In genomic region chr2:28633739-28634138, GRCh38 we compare ENCODE assay signal across 11 cellular contexts.
DNase-seq lines count a peak whose midpoint lies in the region; ATAC-seq lines count a peak whose summit lies in the region.
"Had no signal": no experiment of that assay in that cellular context is flagged by ENCODE, and none has a peak within 500 bp of the region (broad histone marks: within the 10 kb centered on the region; RNA-seq: fewer than 3 reads in every experiment).

No MANE protein-coding gene starts in this region.

- no peaks in the 10 kb centered on the region for H3K36me3 ChIP-seq in GM23248 (ENCODE audit: low read depth)
- H3K36me3 ChIP-seq in stomach smooth muscle (ENCODE audit: control insufficient read depth in 2 of 2, insufficient read depth in 2 of 2, low read length in 2 of 2): no peaks in the 10 kb centered on the region
- H3K36me3 ChIP-seq: colonic mucosa had no signal

- in situ Hi-C loops in GM23248 (cut with MboI): no loop called here

- H4K20me1 ChIP-seq in GM23248 (ENCODE audit: insufficient read depth): no peaks in the 10 kb centered on the region

- H2AFZ ChIP-seq in GM23248: no peak overlapping the region

- DNase-seq in GM23248: peak; percentile 92
- DNase-seq in amniotic stem cell (lab: John Stamatoyannopoulos, UW): peak; percentile 35
- DNase-seq in iris pigment epithelial cell (ENCODE audit: low read depth): peak; percentile 93
- DNase-seq in RKO (ENCODE audit: low spot score): no peak
- no peak for DNase-seq in DMS79 treated with DMSO at 0.1 percent for 48 hours (lab: John Stamatoyannopoulos, UW)
- DNase-seq in stimulated activated effector memory CD8-positive, alpha-beta T cell treated with anti-CD3 and anti-CD28 coated beads, Interleukin-12 subunit alpha, Interleukin-12 subunit beta, amount 100 ng/mL, for 72 hours (ENCODE audit: low spot score in 2 of 2): no peak
- DNase-seq in KG1 (lab: John Stamatoyannopoulos, UW): no peak
- DNase-seq: colonic mucosa, KBM-7, NCI-H748 treated with DMSO at 0.1 percent for 48 hours had no signal

- no peaks in the 10 kb centered on the region for H3K36me3 Mint-ChIP-seq in stimulated activated effector memory CD8-positive, alpha-beta T cell treated with anti-CD3 and anti-CD28 coated beads, Interleukin-12 subunit alpha, Interleukin-12 subunit beta, amount 100 ng/mL, for 72 hours

- peak overlapping the region; percentile 59 for H3K27ac ChIP-seq in GM23248
- peak overlapping the region; percentile 95 for H3K27ac ChIP-seq in stomach smooth muscle (ENCODE audit: low read length)
- H3K27ac ChIP-seq: colonic mucosa had no signal

- H3K4me1 ChIP-seq in GM23248 (ENCODE audit: insufficient read depth) (peaks cover 10% of the 10 kb centered on the region), stomach smooth muscle (ENCODE audit: control insufficient read depth, insufficient read depth, low read length) (peaks cover 56% of the 10 kb centered on the region)
- H3K4me1 ChIP-seq: colonic mucosa had no signal

- H3K27me3 ChIP-seq in GM23248 (replicated peaks; ENCODE audit: insufficient read depth) (no peaks in the 10 kb centered on the region), stomach smooth muscle (ENCODE audit: control insufficient read depth in 1 of 2, insufficient read depth in 2 of 2, low read length in 2 of 2) (no peaks in the 10 kb centered on the region)
- H3K27me3 ChIP-seq: colonic mucosa had no signal

- H3K9me3 Mint-ChIP-seq in stimulated activated effector memory CD8-positive, alpha-beta T cell treated with anti-CD3 and anti-CD28 coated beads, Interleukin-12 subunit alpha, Interleukin-12 subunit beta, amount 100 ng/mL, for 72 hours: no peaks in the 10 kb centered on the region

- H3K4me3 Mint-ChIP-seq in stimulated activated effector memory CD8-positive, alpha-beta T cell treated with anti-CD3 and anti-CD28 coated beads, Interleukin-12 subunit alpha, Interleukin-12 subunit beta, amount 100 ng/mL, for 72 hours: no peak overlapping the region

- no peak overlapping the region for H3K27ac Mint-ChIP-seq in stimulated activated effector memory CD8-positive, alpha-beta T cell treated with anti-CD3 and anti-CD28 coated beads, Interleukin-12 subunit alpha, Interleukin-12 subunit beta, amount 100 ng/mL, for 72 hours

- H3K9me3 ChIP-seq in GM23248 (ENCODE audit: low read depth) (no peaks in the 10 kb centered on the region), stomach smooth muscle (ENCODE audit: control insufficient read depth in 2 of 2, low read length in 2 of 2) (no peaks in the 10 kb centered on the region)
- H3K9me3 ChIP-seq: colonic mucosa had no signal

- H3F3A ChIP-seq in GM23248 (ENCODE audit: insufficient read depth): peaks cover 4% of the 10 kb centered on the region; the same call in 1 of the 2 replicates

- H3K9me2 ChIP-seq in GM23248 (ENCODE audit: insufficient read depth): no peaks in the 10 kb centered on the region

- 42 to 43% methylated on average over 4 of the region's 4 CpGs for WGBS in GM23248 (ENCODE audit: low coverage in 1 of 2, low lambda C conversion rate in 2 of 2, missing lambda C conversion rate in 2 of 2), 2 experiments

- H3K4me1 Mint-ChIP-seq in stimulated activated effector memory CD8-positive, alpha-beta T cell treated with anti-CD3 and anti-CD28 coated beads, Interleukin-12 subunit alpha, Interleukin-12 subunit beta, amount 100 ng/mL, for 72 hours: peaks cover 13% of the 10 kb centered on the region

- H3K4me3 ChIP-seq in GM23248 (no peak overlapping the region), stomach smooth muscle (ENCODE audit: low read length in 2 of 2) (no peak overlapping the region)
- H3K4me3 ChIP-seq: colonic mucosa had no signal

- no peak overlapping the region for H3K4me2 ChIP-seq in GM23248 (ENCODE audit: unreplicated experiment)

- H3K9ac ChIP-seq in GM23248: no peak overlapping the region
- no peak overlapping the region for H3K9ac ChIP-seq in stomach smooth muscle (ENCODE audit: low read length in 2 of 2)

- H3K79me2 ChIP-seq in GM23248 (ENCODE audit: insufficient read depth): no peaks in the 10 kb centered on the region

- ATAC-seq in stimulated activated effector memory CD8-positive, alpha-beta T cell treated with anti-CD3 and anti-CD28 coated beads, Interleukin-12 subunit alpha, Interleukin-12 subunit beta, amount 100 ng/mL, for 72 hours: no peak

Comparison
In these comparisons a context has a peak if more than half of its experiments do, and no peak if none do; other contexts are left out.
1. DNase-seq: peak in GM23248 (single experiment), amniotic stem cell (single experiment) and iris pigment epithelial cell (single experiment); none in RKO (single experiment), DMS79 treated with DMSO at 0.1 percent for 48 hours (single experiment), stimulated activated effector memory CD8-positive, alpha-beta T cell treated with anti-CD3 and anti-CD28 coated beads, Interleukin-12 subunit alpha, Interleukin-12 subunit beta, amount 100 ng/mL, for 72 hours (0 of 2) and KG1 (single experiment).